Comparison of ENCODE assay signal across 10 cellular contexts in genomic region chr14:69666112-69666511, GRCh38. TPM values are rescaled to one million over a fixed set of nuclear protein-coding genes. Genes with fewer than 3 reads are reported as not detected.
A peak's percentile ranks its signal among the peaks of the same experiment; 100 is the strongest.
DNase-seq lines count a peak whose midpoint lies in the region; ATAC-seq and TF ChIP-seq lines count a peak whose summit lies in the region.
"Had no signal": no experiment of that assay in that cellular context is flagged by ENCODE, and none has a peak within 500 bp of the region (broad histone marks: within the 10 kb centered on the region; RNA-seq: fewer than 3 reads in every experiment).

No MANE protein-coding gene starts in this region.

- no peak for DNase-seq in Peyer's patch
- no peak for DNase-seq in breast epithelium (ENCODE audit: low spot score in 2 of 2)
- no peak for DNase-seq in lung (ENCODE audit: low spot score)
- DNase-seq in substantia nigra (lab: John Stamatoyannopoulos, UW), result no peak
- DNase-seq in anterior cingulate cortex (lab: John Stamatoyannopoulos, UW), result no peak
- no peak for DNase-seq in effector CD8-positive, alpha-beta T cell (lab: John Stamatoyannopoulos, UW)
- DNase-seq: mesendoderm; stimulated activated CD8-positive, alpha-beta memory T cell treated with anti-CD3 and anti-CD28 coated beads, Interleukin-4, amount 100 ng/mL, for 48 hours had no signal

- H3K9me3 ChIP-seq in Peyer's patch (no peaks in the 10 kb centered on the region), breast epithelium (no peaks in the 10 kb centered on the region), lung (ENCODE audit: control insufficient read depth in 2 of 2, insufficient read depth in 1 of 2, low read length in 1 of 2) (no peaks in the 10 kb centered on the region)

- H3K4me1 ChIP-seq in Peyer's patch, result peaks cover 3 to 46% (median 21%) of the 10 kb centered on the region in 4 donors
- H3K4me1 ChIP-seq in breast epithelium, result peaks cover 20 to 29% of the 10 kb centered on the region in 2 donors
- H3K4me1 ChIP-seq in lung (ENCODE audit: control insufficient read depth in 2 of 2, insufficient read depth in 2 of 2, low read length in 2 of 2), result peaks cover 30 to 68% of the 10 kb centered on the region in 2 donors

- H3K4me3 ChIP-seq in Peyer's patch (no peak overlapping the region), breast epithelium (no peak overlapping the region), lung (no peak overlapping the region)

- intact Hi-C loops in breast epithelium (cut with DNase I; ENCODE audit: low total_unique reads), result no loop called here

- H3K27ac ChIP-seq in Peyer's patch (peak overlapping the region in 3 of 4 donors; percentile 11 to 61 (median 56)), breast epithelium (peak overlapping the region; percentile 88 to 90), lung (ENCODE audit: low read depth in 1 of 2, low read length in 1 of 2) (peak overlapping the region; percentile 37 to 56), substantia nigra (ENCODE audit: low read depth, low read length, poor library complexity, severe bottlenecking) (peak overlapping the region; percentile 21)

- TF ChIP-seq POLR2A in Peyer's patch (IDR thresholded peaks at IDR 0.05) (no peak), breast epithelium (IDR thresholded peaks at IDR 0.05) (no peak)

- WGBS in lung, 2 donors, result 60 to 77% methylated on average over 3 of the region's 3 CpGs

- H3K36me3 ChIP-seq in Peyer's patch (no peaks in the 10 kb centered on the region), breast epithelium (no peaks in the 10 kb centered on the region), lung (ENCODE audit: control insufficient read depth in 2 of 2, insufficient read depth in 2 of 2, low read length in 2 of 2) (no peaks in the 10 kb centered on the region)

- ATAC-seq in lung (ENCODE audit: insufficient read depth, low FRiP score) (no peak), GM19467 (IDR thresholded peaks at IDR 0.05; ENCODE audit: unreplicated experiment) (no peak), HG02623 (IDR thresholded peaks at IDR 0.05; ENCODE audit: unreplicated experiment) (no peak)

- TF ChIP-seq CTCF in Peyer's patch (IDR thresholded peaks at IDR 0.05), result no peak
- no peak for TF ChIP-seq CTCF in breast epithelium (IDR thresholded peaks at IDR 0.05)
- TF ChIP-seq CTCF in lung (IDR thresholded peaks at IDR 0.05; ENCODE audit: control extremely low read depth, extremely low read depth), result no peak

- no peaks in the 10 kb centered on the region for H3K27me3 ChIP-seq in Peyer's patch
- no peaks in the 10 kb centered on the region for H3K27me3 ChIP-seq in breast epithelium
- H3K27me3 ChIP-seq in lung (ENCODE audit: control insufficient read depth, insufficient read depth), result no peaks in the 10 kb centered on the region

RNA-seq across cellular contexts. Expression of gene SUSD6, which starts 54.7 kb away (rescaled TPM):
- 100 to 1,000 TPM in 3 of 4 donors, 10 to 100 TPM in 1; 33.8 to 125 (median 113) TPM for total RNA-seq in Peyer's patch
- 10 to 100 TPM; 30.2 to 55.9 (median 55.7) TPM for total RNA-seq in breast epithelium
- total RNA-seq in lung, result 10 to 100 TPM; 51.3 to 75.1 TPM
- 10 to 100 TPM; 16.0 to 70.7 TPM for polyA plus RNA-seq in lung

Comparison
In these comparisons a context has a peak if more than half of its experiments do, and no peak if none do; other contexts are left out.
1. H3K27ac ChIP-seq: peak in every context shown above with its lines; median percentile 89 in breast epithelium; 56 in Peyer's patch; 46 in lung; 21 in substantia nigra.